Comparison of ENCODE assay signal across 15 cellular contexts in genomic region chr17:40522250-40522960, GRCh38. TPM values are rescaled to one million over a fixed set of nuclear protein-coding genes. Genes with fewer than 3 reads are reported as not detected.
DNase-seq lines count a peak whose midpoint lies in the region; TF ChIP-seq lines count a peak whose summit lies in the region.
"Had no signal": no experiment of that assay in that cellular context is flagged by ENCODE, and none has a peak within 500 bp of the region (broad histone marks: within the 10 kb centered on the region; RNA-seq: fewer than 3 reads in every experiment).

No MANE protein-coding gene starts in this region.

- no peak for TF ChIP-seq CTCF in cardiac fibroblast (IDR thresholded peaks at IDR 0.05; ENCODE audit: low read depth, low read length)
- no peak for TF ChIP-seq CTCF in nephron (IDR thresholded peaks at IDR 0.05; ENCODE audit: unreplicated experiment in 3 of 3)

- H3K4me1 Mint-ChIP-seq in T-helper 2 cell treated with Interferon-gamma antibody and Interleukin-4, amounts not matched to agents 5 μg/mL and 100 μg/mL, for 36 hours (ENCODE audit: low read depth): peaks cover 52% of the 10 kb centered on the region
- H3K4me1 Mint-ChIP-seq in nephron: peaks cover 32% of the 10 kb centered on the region

- peaks cover 37% of the 10 kb centered on the region for H3K9me3 Mint-ChIP-seq in T-helper 2 cell treated with Interferon-gamma antibody and Interleukin-4, amounts not matched to agents 5 μg/mL and 100 μg/mL, for 36 hours
- peaks cover 19% of the 10 kb centered on the region for H3K9me3 Mint-ChIP-seq in nephron

- no peak for DNase-seq in T-helper 2 cell treated with Interferon-gamma antibody and Interleukin-4, amounts not matched to agents 5 μg/mL and 100 μg/mL, for 36 hours (ENCODE audit: low spot score)
- no peak for DNase-seq in T-helper 2 cell
- DNase-seq in cardiac fibroblast (ENCODE audit: low read depth in 2 of 2): peak; percentile 55 to 73
- DNase-seq in activated gamma-delta T cell (lab: John Stamatoyannopoulos, UW): no peak
- no peak for DNase-seq in HEK293T (ENCODE audit: extremely low spot score)
- no peak for DNase-seq in NCI-H1694 (lab: John Stamatoyannopoulos, UW)
- DNase-seq: COR-L47, GF-D8, NCI-H2227 treated with DMSO at 0.1 percent for 48 hours, T-helper 17 cell had no signal

- H3K36me3 Mint-ChIP-seq in T-helper 2 cell treated with Interferon-gamma antibody and Interleukin-4, amounts not matched to agents 5 μg/mL and 100 μg/mL, for 36 hours (ENCODE audit: low read depth): peaks cover 72% of the 10 kb centered on the region
- no peaks in the 10 kb centered on the region for H3K36me3 Mint-ChIP-seq in nephron (ENCODE audit: low read depth)

- H3K4me3 Mint-ChIP-seq in T-helper 2 cell treated with Interferon-gamma antibody and Interleukin-4, amounts not matched to agents 5 μg/mL and 100 μg/mL, for 36 hours: peak overlapping the region; percentile 18
- no peak overlapping the region for H3K4me3 Mint-ChIP-seq in nephron
- H3K4me3 Mint-ChIP-seq: T-helper 17 cell had no signal

- no peaks in the 10 kb centered on the region for H3K4me1 ChIP-seq in urinary bladder (ENCODE audit: insufficient read depth)

- 76% methylated on average over 7 of the region's 7 CpGs for WGBS in urinary bladder

- H3K36me3 ChIP-seq in urinary bladder (ENCODE audit: insufficient read depth): no peaks in the 10 kb centered on the region
- H3K36me3 ChIP-seq: MG63 had no signal

- POLR2A ChIA-PET in HEK293T (lab: Yijun Ruan, JAX): no interaction called here

- CTCF ChIA-PET in HEK293T (lab: Yijun Ruan, JAX): interaction anchor here (1.3 kb wide), 1 partner anchor 12 kb away, joined by 4 read pairs; no protein-coding TSS in a partner anchor

- peak overlapping the region; percentile 27 for H3K27ac ChIP-seq in urinary bladder (ENCODE audit: low read depth)

- H3K27me3 Mint-ChIP-seq in T-helper 2 cell treated with Interferon-gamma antibody and Interleukin-4, amounts not matched to agents 5 μg/mL and 100 μg/mL, for 36 hours (ENCODE audit: low read depth): no peaks in the 10 kb centered on the region
- peaks cover 4% of the 10 kb centered on the region for H3K27me3 Mint-ChIP-seq in nephron (ENCODE audit: low read depth)
- H3K27me3 Mint-ChIP-seq: activated naive CD4-positive, alpha-beta T cell treated with anti-CD3 and anti-CD28 coated beads, Interleukin-2, amount 50 U/mL, for 24 hours; T-helper 17 cell had no signal

- peak overlapping the region; percentile 63 for H3K27ac Mint-ChIP-seq in T-helper 2 cell treated with Interferon-gamma antibody and Interleukin-4, amounts not matched to agents 5 μg/mL and 100 μg/mL, for 36 hours
- H3K27ac Mint-ChIP-seq in nephron: peak overlapping the region; percentile 47 to 67 (median 57)
- H3K27ac Mint-ChIP-seq: activated naive CD4-positive, alpha-beta T cell treated with anti-CD3 and anti-CD28 coated beads, Interleukin-2, amount 50 U/mL, for 24 hours; T-helper 17 cell had no signal

- H3K4me3 ChIP-seq in cardiac fibroblast (replicated peaks in 1 of 2; ENCODE audit: low read depth in 2 of 2, low read length in 2 of 2): no peak overlapping the region
- no peak overlapping the region for H3K4me3 ChIP-seq in urinary bladder (ENCODE audit: low read depth, low read length)
- H3K4me3 ChIP-seq: MG63 had no signal

TF ChIP-seq in HEK293T, 16 proteins besides CTCF, POLR2A, EP300 and RAD21:
- no peak for TF ChIP-seq NFRKB (IDR thresholded peaks at IDR 0.05)
- TF ChIP-seq ZNF384 (IDR thresholded peaks at IDR 0.05): no peak
- TF ChIP-seq ARNT (IDR thresholded peaks at IDR 0.05): no peak
- no peak for TF ChIP-seq ELF4 (IDR thresholded peaks at IDR 0.05)
- no peak for TF ChIP-seq BHLHE40 (IDR thresholded peaks at IDR 0.05; ENCODE audit: borderline replicate concordance)
- TF ChIP-seq HDGF (IDR thresholded peaks at IDR 0.05; ENCODE audit: borderline replicate concordance): no peak
- no peak for TF ChIP-seq PKNOX1 (IDR thresholded peaks at IDR 0.05)
- no peak for TF ChIP-seq FOXA1 (IDR thresholded peaks at IDR 0.05)
- TF ChIP-seq L3MBTL2 (conservative IDR thresholded peaks at IDR 0.05): no peak
- TF ChIP-seq TARDBP (IDR thresholded peaks at IDR 0.05): no peak
- TF ChIP-seq SP1 (IDR thresholded peaks at IDR 0.05): no peak
- TF ChIP-seq FOXM1 (IDR thresholded peaks at IDR 0.05; ENCODE audit: borderline replicate concordance): no peak
- no peak for TF ChIP-seq SUZ12 (IDR thresholded peaks at IDR 0.05)
- TF ChIP-seq CTBP1 (IDR thresholded peaks at IDR 0.05; ENCODE audit: borderline replicate concordance): no peak
- no peak for TF ChIP-seq LEF1 (IDR thresholded peaks at IDR 0.05; ENCODE audit: borderline replicate concordance)
- no peak for TF ChIP-seq FOXK2 (IDR thresholded peaks at IDR 0.05)

RNA-seq across cellular contexts. Expression of gene TNS4, which starts 21.0 kb away (rescaled TPM):
- 5.4 TPM for total RNA-seq in urinary bladder
- polyA plus RNA-seq in urinary bladder: 5.0 TPM

RNA-seq across cellular contexts. Expression of gene CCR7, which starts 42.9 kb away (rescaled TPM):
- 0.58 TPM for total RNA-seq in urinary bladder
- polyA plus RNA-seq in urinary bladder: 0.39 TPM
- total RNA-seq: A172 had no signal

Comparison
In these comparisons a context has a peak if more than half of its experiments do, and no peak if none do; other contexts are left out.
1. DNase-seq: peak in cardiac fibroblast (2 of 2); none in T-helper 2 cell treated with Interferon-gamma antibody and Interleukin-4, amounts not matched to agents 5 μg/mL and 100 μg/mL, for 36 hours (single experiment), T-helper 2 cell (0 of 5), activated gamma-delta T cell (single experiment), HEK293T (single experiment) and NCI-H1694 (single experiment).